ENCODE assay signal across 1 cellular context in the genomic region with DNA sequence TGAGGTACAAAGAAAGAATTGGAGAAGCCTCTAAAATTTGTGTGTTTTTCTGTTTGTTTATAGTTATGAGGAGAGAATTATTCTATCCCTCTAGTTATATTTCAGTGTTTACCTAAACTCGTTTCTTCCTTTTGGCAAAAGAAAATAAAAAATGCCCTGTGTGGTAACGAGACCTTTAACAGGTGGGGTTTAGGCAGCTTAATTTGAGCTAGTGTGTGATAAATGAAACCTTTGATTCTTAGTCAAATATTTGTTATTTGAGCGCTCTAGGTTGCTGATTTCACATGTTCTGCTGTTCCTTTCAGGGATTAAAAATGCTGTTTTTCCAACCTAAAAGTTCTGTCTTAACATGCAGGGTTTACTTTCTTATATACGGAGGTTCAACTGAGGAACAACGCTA.
TF ChIP-seq lines count a peak whose summit lies in the region.

No MANE protein-coding gene starts in this region.

TF ChIP-seq in HEK293T, 16 proteins besides CTCF, POLR2A, EP300 and RAD21 (continued from another document):
- TF ChIP-seq, protein P1, sequence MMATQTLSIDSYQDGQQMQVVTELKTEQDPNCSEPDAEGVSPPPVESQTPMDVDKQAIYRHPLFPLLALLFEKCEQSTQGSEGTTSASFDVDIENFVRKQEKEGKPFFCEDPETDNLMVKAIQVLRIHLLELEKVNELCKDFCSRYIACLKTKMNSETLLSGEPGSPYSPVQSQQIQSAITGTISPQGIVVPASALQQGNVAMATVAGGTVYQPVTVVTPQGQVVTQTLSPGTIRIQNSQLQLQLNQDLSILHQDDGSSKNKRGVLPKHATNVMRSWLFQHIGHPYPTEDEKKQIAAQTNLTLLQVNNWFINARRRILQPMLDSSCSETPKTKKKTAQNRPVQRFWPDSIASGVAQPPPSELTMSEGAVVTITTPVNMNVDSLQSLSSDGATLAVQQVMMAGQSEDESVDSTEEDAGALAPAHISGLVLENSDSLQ (IDR thresholded peaks at IDR 0.05) = no peak
- TF ChIP-seq HDGF (IDR thresholded peaks at IDR 0.05; ENCODE audit: borderline replicate concordance) (no peak), LEF1 (IDR thresholded peaks at IDR 0.05; ENCODE audit: borderline replicate concordance) (no peak), FOXA1 (IDR thresholded peaks at IDR 0.05) (no peak), CTBP1 (IDR thresholded peaks at IDR 0.05; ENCODE audit: borderline replicate concordance) (no peak), SP1 (IDR thresholded peaks at IDR 0.05) (no peak), BHLHE40 (IDR thresholded peaks at IDR 0.05; ENCODE audit: borderline replicate concordance) (no peak), SUZ12 (IDR thresholded peaks at IDR 0.05) (no peak), ARNT (IDR thresholded peaks at IDR 0.05) (no peak), FOXK2 (IDR thresholded peaks at IDR 0.05) (no peak), ZNF384 (IDR thresholded peaks at IDR 0.05) (no peak)
